ENCODE assay signal across 23 cellular contexts in genomic region chr9:89873801-89874200, GRCh38.
DNase-seq lines count a peak whose midpoint lies in the region; ATAC-seq and TF ChIP-seq lines count a peak whose summit lies in the region.
"Had no signal": no experiment of that assay in that cellular context is flagged by ENCODE, and none has a peak within 500 bp of the region (broad histone marks: within the 10 kb centered on the region; RNA-seq: fewer than 3 reads in every experiment).

No MANE protein-coding gene starts in this region.

- H3K27ac ChIP-seq in right lobe of liver (peak overlapping the region in 2 of 3 donors; percentile 80 to 92), stomach smooth muscle (ENCODE audit: low read length) (peak overlapping the region; percentile 84)

- WGBS in right lobe of liver (ENCODE audit: insufficient coverage, low coverage, low lambda C conversion rate, missing lambda C conversion rate) = 92% methylated on average over 4 of the region's 8 CpGs

- H3K4me3 Mint-ChIP-seq in activated T-cell treated with anti-CD3 and anti-CD28 coated beads, Interleukin-2, amount 50 U/mL, for 24 hours = no peak overlapping the region
- H3K4me3 Mint-ChIP-seq in activated T-helper 17 cell treated with anti-CD3 and anti-CD28 coated beads, Interleukin-2, amount 50 U/mL, for 72 hours = no peak overlapping the region
- H3K4me3 Mint-ChIP-seq: central memory CD8-positive, alpha-beta T cell; immature natural killer cell; nephron progenitor cell had no signal

- no peaks in the 10 kb centered on the region for H3K27me3 Mint-ChIP-seq in activated T-cell treated with anti-CD3 and anti-CD28 coated beads, Interleukin-2, amount 50 U/mL, for 24 hours
- H3K27me3 Mint-ChIP-seq in activated T-helper 17 cell treated with anti-CD3 and anti-CD28 coated beads, Interleukin-2, amount 50 U/mL, for 72 hours = no peaks in the 10 kb centered on the region
- H3K27me3 Mint-ChIP-seq: central memory CD8-positive, alpha-beta T cell had no signal

- H3K9me3 ChIP-seq in right lobe of liver (no peaks in the 10 kb centered on the region), stomach smooth muscle (ENCODE audit: control insufficient read depth in 2 of 2, low read length in 2 of 2) (no peaks in the 10 kb centered on the region)
- H3K9me3 ChIP-seq: mucosa of descending colon, transverse colon had no signal

- TF ChIP-seq CTCF in right lobe of liver (IDR thresholded peaks at IDR 0.05) = no peak

- no peak overlapping the region for H3K9ac ChIP-seq in stomach smooth muscle (ENCODE audit: low read length in 2 of 2)

- H3K36me3 ChIP-seq in right lobe of liver = no peaks in the 10 kb centered on the region
- H3K36me3 ChIP-seq in stomach smooth muscle (ENCODE audit: control insufficient read depth in 2 of 2, insufficient read depth in 2 of 2, low read length in 2 of 2) = no peaks in the 10 kb centered on the region
- H3K36me3 ChIP-seq: transverse colon had no signal

- no peak overlapping the region for H3K27ac Mint-ChIP-seq in activated T-cell treated with anti-CD3 and anti-CD28 coated beads, Interleukin-2, amount 50 U/mL, for 24 hours
- H3K27ac Mint-ChIP-seq in activated T-helper 17 cell treated with anti-CD3 and anti-CD28 coated beads, Interleukin-2, amount 50 U/mL, for 72 hours = peak overlapping the region; percentile 65
- H3K27ac Mint-ChIP-seq: immature natural killer cell, nephron progenitor cell had no signal

- no peaks in the 10 kb centered on the region for H3K27me3 ChIP-seq in right lobe of liver
- H3K27me3 ChIP-seq in stomach smooth muscle (ENCODE audit: control insufficient read depth in 1 of 2, insufficient read depth in 2 of 2, low read length in 2 of 2) = no peaks in the 10 kb centered on the region
- H3K27me3 ChIP-seq: hepatocyte, transverse colon had no signal

- in situ Hi-C loops in G401 (cut with HindIII; ENCODE audit: low sequenced_read_pairs) = no loop called here

- no peak for ATAC-seq in activated T-helper 17 cell treated with anti-CD3 and anti-CD28 coated beads, Interleukin-2, amount 50 U/mL, for 72 hours (replicated peaks)
- ATAC-seq in right lobe of liver = no peak
- ATAC-seq: K562; stimulated activated naive CD8-positive, alpha-beta T cell treated with anti-CD3 and anti-CD28 coated beads, Interleukin-15, Interleukin-2, amounts not matched to agents 100 U/mL and 50 U/mL, for 24 hours had no signal

- intact Hi-C loops in right lobe of liver (cut with DNase I) = no loop called here

- no peak for TF ChIP-seq POLR2A in right lobe of liver (IDR thresholded peaks at IDR 0.05)

- H3K36me3 Mint-ChIP-seq in activated T-cell treated with anti-CD3 and anti-CD28 coated beads, Interleukin-2, amount 50 U/mL, for 24 hours (ENCODE audit: low read depth) = no peaks in the 10 kb centered on the region
- H3K36me3 Mint-ChIP-seq in activated T-helper 17 cell treated with anti-CD3 and anti-CD28 coated beads, Interleukin-2, amount 50 U/mL, for 72 hours (ENCODE audit: low read depth) = no peaks in the 10 kb centered on the region
- H3K36me3 Mint-ChIP-seq: immature natural killer cell had no signal

- no peak overlapping the region for H3K4me3 ChIP-seq in right lobe of liver
- no peak overlapping the region for H3K4me3 ChIP-seq in stomach smooth muscle (ENCODE audit: low read length in 2 of 2)
- H3K4me3 ChIP-seq: hepatocyte, K562, mucosa of descending colon, transverse colon had no signal

- peak; percentile 12 for DNase-seq in activated T-cell treated with anti-CD3 and anti-CD28 coated beads, Interleukin-2, amount 50 U/mL, for 24 hours
- DNase-seq in activated T-cell treated with anti-CD3 and anti-CD28 coated beads for 4 hours = no peak
- peak in 1 of 3 donors; percentile 34 for DNase-seq in right lobe of liver
- DNase-seq in superior temporal gyrus (ENCODE audit: extremely low spot score) = no peak
- no peak for DNase-seq in G401 (ENCODE audit: low spot score)
- DNase-seq in activated CD4-positive, alpha-beta T cell treated with anti-CD3 and anti-CD28 coated beads, Interleukin-2, amount 50 U/mL, for 1 hour = no peak
- DNase-seq: activated CD4-positive, alpha-beta T cell treated with anti-CD3 and anti-CD28 coated beads for 1 hour; activated naive CD4-positive, alpha-beta T cell; anterior cingulate cortex; immature natural killer cell; MM.1S; mucosa of descending colon; NCI-H1436; NCI-H2171; nephron progenitor cell; stimulated activated CD4-positive, alpha-beta T cell treated with anti-CD3 and anti-CD28 coated beads, Interleukin-4, amount 100 ng/mL, for 1 hour; stimulated activated naive CD8-positive, alpha-beta T cell treated with anti-CD3 and anti-CD28 coated beads, Interleukin-15, Interleukin-2, amounts not matched to agents 100 U/mL and 50 U/mL, for 24 hours; transverse colon had no signal

- H3K4me1 Mint-ChIP-seq in activated T-cell treated with anti-CD3 and anti-CD28 coated beads, Interleukin-2, amount 50 U/mL, for 24 hours (ENCODE audit: low read depth) = no peaks in the 10 kb centered on the region
- no peaks in the 10 kb centered on the region for H3K4me1 Mint-ChIP-seq in activated T-helper 17 cell treated with anti-CD3 and anti-CD28 coated beads, Interleukin-2, amount 50 U/mL, for 72 hours
- H3K4me1 Mint-ChIP-seq: central memory CD8-positive, alpha-beta T cell; immature natural killer cell had no signal

- H3K4me1 ChIP-seq in right lobe of liver (peaks cover 0 to 33% (median 13%) of the 10 kb centered on the region in 4 donors), stomach smooth muscle (ENCODE audit: control insufficient read depth, insufficient read depth, low read length) (peaks cover 50% of the 10 kb centered on the region)

- no peaks in the 10 kb centered on the region for H3K9me3 Mint-ChIP-seq in activated T-cell treated with anti-CD3 and anti-CD28 coated beads, Interleukin-2, amount 50 U/mL, for 24 hours
- H3K9me3 Mint-ChIP-seq in activated T-helper 17 cell treated with anti-CD3 and anti-CD28 coated beads, Interleukin-2, amount 50 U/mL, for 72 hours = no peaks in the 10 kb centered on the region
- H3K9me3 Mint-ChIP-seq: central memory CD8-positive, alpha-beta T cell; immature natural killer cell; nephron progenitor cell had no signal
